In genomic region chr22:49960967-49961600, GRCh38 we compare ENCODE assay signal across 1 cellular context.
TF ChIP-seq lines count a peak whose summit lies in the region.

No MANE protein-coding gene starts in this region.

TF ChIP-seq in HepG2, 621 proteins besides CTCF, POLR2A, EP300 and RAD21 (continues in another document):
- TF ChIP-seq CBX1 (IDR thresholded peaks at IDR 0.05; ENCODE audit: low read depth): peak; percentile 2
- TF ChIP-seq HMG20B (CRISPR knock-in tag; conservative IDR thresholded peaks at IDR 0.05): no peak
- no peak for TF ChIP-seq GPBP1L1 (CRISPR knock-in tag; IDR thresholded peaks at IDR 0.05)
- TF ChIP-seq ZNF687 (CRISPR knock-in tag; IDR thresholded peaks at IDR 0.05): no peak; the same call in none of the 2 replicates
- TF ChIP-seq ZNF143 (CRISPR knock-in tag; IDR thresholded peaks at IDR 0.05): 0 out of 2 replicates have a peak, but pooled peaks have one; percentile 1
- peak; percentile 30; the same call in 1 of the 2 replicates for TF ChIP-seq SAP130 (CRISPR knock-in tag; IDR thresholded peaks at IDR 0.05; ENCODE audit: low read depth)
- TF ChIP-seq BCL3 (CRISPR knock-in tag; IDR thresholded peaks at IDR 0.05): no peak
- no peak for TF ChIP-seq ERF (CRISPR knock-in tag; IDR thresholded peaks at IDR 0.05)
- no peak for TF ChIP-seq ARID4A (CRISPR knock-in tag; IDR thresholded peaks at IDR 0.05; ENCODE audit: borderline replicate concordance)
- 0 out of 2 replicates have a peak, but pooled peaks have one; percentile 14 for TF ChIP-seq ZNF691 (CRISPR knock-in tag; IDR thresholded peaks at IDR 0.05; ENCODE audit: borderline replicate concordance, low read depth)
- TF ChIP-seq ZNF3 (CRISPR knock-in tag; IDR thresholded peaks at IDR 0.05): no peak
- 0 out of 2 replicates have a peak, but pooled peaks have one; percentile 12 for TF ChIP-seq YEATS4 (CRISPR knock-in tag; IDR thresholded peaks at IDR 0.05; ENCODE audit: borderline replicate concordance)
- TF ChIP-seq FOXP4 (CRISPR knock-in tag; IDR thresholded peaks at IDR 0.05): 0 out of 2 replicates have a peak, but pooled peaks have one; percentile 3
- no peak for TF ChIP-seq HCFC1 (IDR thresholded peaks at IDR 0.05; ENCODE audit: low read depth, low read length)
- TF ChIP-seq MAX (IDR thresholded peaks at IDR 0.05): 0 out of 2 replicates have a peak, but pooled peaks have one; percentile 50
- TF ChIP-seq ZFYVE20 (CRISPR knock-in tag; IDR thresholded peaks at IDR 0.05; ENCODE audit: borderline replicate concordance, low read depth): 0 out of 2 replicates have a peak, but pooled peaks have one; percentile 1
- TF ChIP-seq ZFP82 (CRISPR knock-in tag; IDR thresholded peaks at IDR 0.05; ENCODE audit: borderline replicate concordance): no peak
- 0 out of 2 replicates have a peak, but pooled peaks have one; percentile 2 for TF ChIP-seq ZSCAN29 (CRISPR knock-in tag; conservative IDR thresholded peaks at IDR 0.05)
- no peak for TF ChIP-seq CBX5 (CRISPR knock-in tag; IDR thresholded peaks at IDR 0.05; ENCODE audit: borderline replicate concordance)
- TF ChIP-seq MIER2 (CRISPR knock-in tag; IDR thresholded peaks at IDR 0.05): no peak
- TF ChIP-seq ZNF263 (CRISPR knock-in tag; IDR thresholded peaks at IDR 0.05): peak; percentile 7; the same call in 1 of the 2 replicates
- TF ChIP-seq ELF3 (CRISPR knock-in tag; IDR thresholded peaks at IDR 0.05): no peak
- no peak for TF ChIP-seq ATF7-NPFF (CRISPR knock-in tag; IDR thresholded peaks at IDR 0.05; ENCODE audit: low read depth)
- TF ChIP-seq RBFOX2 (IDR thresholded peaks at IDR 0.05; ENCODE audit: low read depth, low read length): peak; percentile 26
- no peak for TF ChIP-seq HOXA7 (CRISPR knock-in tag; IDR thresholded peaks at IDR 0.05)
- no peak for TF ChIP-seq PAX8 (CRISPR knock-in tag; IDR thresholded peaks at IDR 0.05; ENCODE audit: borderline replicate concordance)
- TF ChIP-seq MED13 (CRISPR knock-in tag; IDR thresholded peaks at IDR 0.05): no peak
- TF ChIP-seq GMEB2 (CRISPR knock-in tag; IDR thresholded peaks at IDR 0.05; ENCODE audit: low read depth): no peak
- TF ChIP-seq STAT5B (CRISPR knock-in tag; IDR thresholded peaks at IDR 0.05): no peak
- TF ChIP-seq MIER3 (CRISPR knock-in tag; IDR thresholded peaks at IDR 0.05; ENCODE audit: borderline replicate concordance): no peak
- no peak for TF ChIP-seq NCOR1 (IDR thresholded peaks at IDR 0.05; ENCODE audit: borderline replicate concordance, low read length)
- TF ChIP-seq ZNF639 (CRISPR knock-in tag; conservative IDR thresholded peaks at IDR 0.05): no peak
- TF ChIP-seq NPAS2 (CRISPR knock-in tag; IDR thresholded peaks at IDR 0.05; ENCODE audit: borderline replicate concordance): no peak
- TF ChIP-seq ZNF768 (CRISPR knock-in tag; IDR thresholded peaks at IDR 0.05): peak; percentile 9; the same call in 1 of the 2 replicates
- TF ChIP-seq ZHX1 (CRISPR knock-in tag; IDR thresholded peaks at IDR 0.05; ENCODE audit: low read depth): no peak
- TF ChIP-seq BRF2 (CRISPR knock-in tag; IDR thresholded peaks at IDR 0.05): no peak
